ENCODE assay signal across 1 cellular context in the genomic region with DNA sequence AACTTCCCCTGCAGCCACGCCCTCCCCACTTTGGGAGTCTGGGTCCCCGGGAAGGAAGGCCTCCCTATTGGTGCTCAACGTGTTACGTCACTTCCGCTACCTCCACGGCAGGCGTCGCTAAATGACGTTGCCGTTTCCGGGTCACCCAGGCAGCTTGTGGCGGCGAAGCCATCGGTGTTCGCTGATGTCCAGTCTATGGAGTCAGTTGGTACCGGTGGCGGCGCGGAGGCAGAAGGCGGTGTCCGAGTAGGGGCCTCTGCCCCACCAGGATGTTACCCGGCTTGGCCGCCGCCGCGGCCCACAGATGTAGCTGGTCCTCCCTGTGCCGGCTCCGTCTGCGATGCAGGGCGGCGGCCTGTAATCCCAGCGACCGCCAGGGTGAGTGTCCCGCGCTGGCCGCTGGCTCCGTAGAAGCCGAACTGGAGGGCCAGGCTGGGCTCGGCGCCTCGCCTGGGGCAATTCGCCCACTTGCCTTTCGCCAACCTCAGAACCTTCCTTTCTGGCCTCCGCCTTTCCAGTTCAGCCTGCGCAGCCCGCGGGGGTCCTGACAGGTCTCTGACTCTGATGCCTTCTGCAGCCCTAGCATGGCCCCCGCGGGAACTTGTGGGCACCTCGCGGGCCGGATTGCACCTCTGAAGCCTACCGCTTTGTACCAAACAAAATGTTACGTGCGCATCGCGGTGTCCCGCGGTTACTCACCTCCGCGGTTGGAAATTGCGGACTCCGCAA.
A peak's percentile ranks its signal among the peaks of the same experiment; 100 is the strongest.
TF ChIP-seq lines count a peak whose summit lies in the region.

A gene (plus strand): TSS at position 148 of the 729 bp plus-strand sequence. CDS start 122 bp downstream, at position 270.

TF ChIP-seq in H1, 55 proteins besides CTCF, POLR2A, EP300 and RAD21:
- TF ChIP-seq NANOG (IDR thresholded peaks at IDR 0.05; ENCODE audit: insufficient read depth, low read depth, low read length, poor library complexity, severe bottlenecking) (no peak), RNF2 (IDR thresholded peaks at IDR 0.05; ENCODE audit: borderline replicate concordance, low read depth, low read length, missing control alignments, poor library complexity, severe bottlenecking) (no peak), EGR1 (IDR thresholded peaks at IDR 0.05; ENCODE audit: borderline replicate concordance, low read depth, low read length) (no peak), TAF1 (IDR thresholded peaks at IDR 0.05; ENCODE audit: low read depth, low read length) (peak; percentile 84), KDM5A (IDR thresholded peaks at IDR 0.05; ENCODE audit: low read length) (peak; percentile 26; the same call in 1 of the 2 replicates), CHD1 (IDR thresholded peaks at IDR 0.05; ENCODE audit: low read depth, low read length) (no peak), TAF7 (optimal IDR thresholded peaks at IDR 0.05; ENCODE audit: borderline replicate concordance, low read depth, low read length) (peak; percentile 66), RXRA (IDR thresholded peaks at IDR 0.05; ENCODE audit: insufficient read depth, low read depth, low read length) (no peak), SIN3A (conservative IDR thresholded peaks at IDR 0.05 in 1 of 2, IDR thresholded peaks at IDR 0.05 in 1 of 2; ENCODE audit: low read depth in 1 of 2, low read length in 2 of 2) (peak in 1 of 2 experiments; percentile 69; a peak in 2 of 4 replicates), SP1 (IDR thresholded peaks at IDR 0.05; ENCODE audit: low read depth, low read length) (no peak), CEBPB (IDR thresholded peaks at IDR 0.05; ENCODE audit: low read depth, low read length) (no peak), HDAC6 (IDR thresholded peaks at IDR 0.05; ENCODE audit: low read depth, low read length) (no peak), SIX5 (IDR thresholded peaks at IDR 0.05; ENCODE audit: low read depth, low read length) (no peak), PHF8 (conservative IDR thresholded peaks at IDR 0.05; ENCODE audit: low read depth, low read length) (peak; percentile 94), KDM4A (IDR thresholded peaks at IDR 0.05; ENCODE audit: low read depth, low read length, severe bottlenecking) (peak; percentile 93), JUND (IDR thresholded peaks at IDR 0.05; ENCODE audit: low read length) (peak; percentile 5; the same call in 1 of the 2 replicates), BRCA1 (IDR thresholded peaks at IDR 0.05; ENCODE audit: low read depth, low read length) (no peak), CHD2 (IDR thresholded peaks at IDR 0.05; ENCODE audit: low read length) (no peak), TEAD4 (IDR thresholded peaks at IDR 0.05; ENCODE audit: low read depth, low read length) (no peak), HDAC2 (IDR thresholded peaks at IDR 0.05; ENCODE audit: borderline replicate concordance in 1 of 2, low read depth in 2 of 2, low read length in 2 of 2) (no peak), FOSL1 (IDR thresholded peaks at IDR 0.05; ENCODE audit: insufficient read depth, low read depth, low read length) (no peak), MAFK (IDR thresholded peaks at IDR 0.05; ENCODE audit: low read depth, low read length) (no peak), GTF2F1 (IDR thresholded peaks at IDR 0.05; ENCODE audit: borderline replicate concordance, low read depth, low read length) (peak; percentile 70; the same call in 1 of the 2 replicates), SRF (IDR thresholded peaks at IDR 0.05; ENCODE audit: low read depth, low read length) (no peak), CBX8 (IDR thresholded peaks at IDR 0.05; ENCODE audit: borderline replicate concordance, low read depth, low read length) (no peak), GABPA (IDR thresholded peaks at IDR 0.05; ENCODE audit: borderline replicate concordance, insufficient read depth, low read length) (peak; percentile 77; the same call in 1 of the 2 replicates), BACH1 (IDR thresholded peaks at IDR 0.05; ENCODE audit: low read length) (no peak), POU5F1 (IDR thresholded peaks at IDR 0.05; ENCODE audit: low read depth, low read length) (no peak), SAP30 (IDR thresholded peaks at IDR 0.05; ENCODE audit: insufficient read depth, insufficient replicate concordance, low read length) (no peak), RFX5 (IDR thresholded peaks at IDR 0.05; ENCODE audit: borderline replicate concordance, low read depth, low read length) (no peak), EZH2 (IDR thresholded peaks at IDR 0.05; ENCODE audit: low read depth, low read length, severe bottlenecking) (no peak), SIRT6 (IDR thresholded peaks at IDR 0.05; ENCODE audit: low read length) (no peak), CTBP2 (IDR thresholded peaks at IDR 0.05; ENCODE audit: borderline replicate concordance, insufficient read depth, insufficient read length, low read length) (no peak), ZNF274 (IDR thresholded peaks at IDR 0.05; ENCODE audit: borderline replicate concordance, extremely low read depth, low read length) (no peak), NRF1 (IDR thresholded peaks at IDR 0.05; ENCODE audit: low read depth, low read length) (no peak), CBX5 (IDR thresholded peaks at IDR 0.05; ENCODE audit: low read depth, low read length) (no peak), RBBP5 (IDR thresholded peaks at IDR 0.05; ENCODE audit: borderline replicate concordance, low read depth, low read length) (peak; percentile 96), SUZ12 (IDR thresholded peaks at IDR 0.05; ENCODE audit: low read length) (no peak), SP2 (IDR thresholded peaks at IDR 0.05; ENCODE audit: low read length) (no peak), TBP (IDR thresholded peaks at IDR 0.05; ENCODE audit: low read depth, low read length) (peak; percentile 87), CREB1 (IDR thresholded peaks at IDR 0.05) (peak; percentile 97), POLR2AphosphoS5 (IDR thresholded peaks at IDR 0.05; ENCODE audit: low read depth, low read length) (peak; percentile 97), BCL11A (IDR thresholded peaks at IDR 0.05; ENCODE audit: low read depth in 2 of 2, low read length in 2 of 2) (no peak), SP4 (IDR thresholded peaks at IDR 0.05; ENCODE audit: low read length) (no peak), YY1 (IDR thresholded peaks at IDR 0.05; ENCODE audit: low read depth, low read length) (0 out of 2 replicates have a peak, but pooled peaks have one; percentile 8), JUN (IDR thresholded peaks at IDR 0.05; ENCODE audit: low read depth, low read length) (no peak), TCF12 (IDR thresholded peaks at IDR 0.05; ENCODE audit: low read depth, low read length) (no peak), KDM1A (IDR thresholded peaks at IDR 0.05; ENCODE audit: borderline replicate concordance, low read length) (no peak), ASH2L (IDR thresholded peaks at IDR 0.05; ENCODE audit: low read length) (peak; percentile 67)
- TF ChIP-seq, protein P1, sequence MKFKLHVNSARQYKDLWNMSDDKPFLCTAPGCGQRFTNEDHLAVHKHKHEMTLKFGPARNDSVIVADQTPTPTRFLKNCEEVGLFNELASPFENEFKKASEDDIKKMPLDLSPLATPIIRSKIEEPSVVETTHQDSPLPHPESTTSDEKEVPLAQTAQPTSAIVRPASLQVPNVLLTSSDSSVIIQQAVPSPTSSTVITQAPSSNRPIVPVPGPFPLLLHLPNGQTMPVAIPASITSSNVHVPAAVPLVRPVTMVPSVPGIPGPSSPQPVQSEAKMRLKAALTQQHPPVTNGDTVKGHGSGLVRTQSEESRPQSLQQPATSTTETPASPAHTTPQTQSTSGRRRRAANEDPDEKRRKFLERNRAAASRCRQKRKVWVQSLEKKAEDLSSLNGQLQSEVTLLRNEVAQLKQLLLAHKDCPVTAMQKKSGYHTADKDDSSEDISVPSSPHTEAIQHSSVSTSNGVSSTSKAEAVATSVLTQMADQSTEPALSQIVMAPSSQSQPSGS (IDR thresholded peaks at IDR 0.05; ENCODE audit: low read length) = no peak
- TF ChIP-seq, protein P2, sequence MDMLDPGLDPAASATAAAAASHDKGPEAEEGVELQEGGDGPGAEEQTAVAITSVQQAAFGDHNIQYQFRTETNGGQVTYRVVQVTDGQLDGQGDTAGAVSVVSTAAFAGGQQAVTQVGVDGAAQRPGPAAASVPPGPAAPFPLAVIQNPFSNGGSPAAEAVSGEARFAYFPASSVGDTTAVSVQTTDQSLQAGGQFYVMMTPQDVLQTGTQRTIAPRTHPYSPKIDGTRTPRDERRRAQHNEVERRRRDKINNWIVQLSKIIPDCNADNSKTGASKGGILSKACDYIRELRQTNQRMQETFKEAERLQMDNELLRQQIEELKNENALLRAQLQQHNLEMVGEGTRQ (IDR thresholded peaks at IDR 0.05; ENCODE audit: low read length) = no peak
- TF ChIP-seq, protein P3, sequence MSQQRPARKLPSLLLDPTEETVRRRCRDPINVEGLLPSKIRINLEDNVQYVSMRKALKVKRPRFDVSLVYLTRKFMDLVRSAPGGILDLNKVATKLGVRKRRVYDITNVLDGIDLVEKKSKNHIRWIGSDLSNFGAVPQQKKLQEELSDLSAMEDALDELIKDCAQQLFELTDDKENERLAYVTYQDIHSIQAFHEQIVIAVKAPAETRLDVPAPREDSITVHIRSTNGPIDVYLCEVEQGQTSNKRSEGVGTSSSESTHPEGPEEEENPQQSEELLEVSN (IDR thresholded peaks at IDR 0.05) = no peak
- TF ChIP-seq, protein P4, sequence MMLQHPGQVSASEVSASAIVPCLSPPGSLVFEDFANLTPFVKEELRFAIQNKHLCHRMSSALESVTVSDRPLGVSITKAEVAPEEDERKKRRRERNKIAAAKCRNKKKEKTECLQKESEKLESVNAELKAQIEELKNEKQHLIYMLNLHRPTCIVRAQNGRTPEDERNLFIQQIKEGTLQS (IDR thresholded peaks at IDR 0.05; ENCODE audit: insufficient read depth, low read depth, low read length) = no peak
- TF ChIP-seq, protein P5, sequence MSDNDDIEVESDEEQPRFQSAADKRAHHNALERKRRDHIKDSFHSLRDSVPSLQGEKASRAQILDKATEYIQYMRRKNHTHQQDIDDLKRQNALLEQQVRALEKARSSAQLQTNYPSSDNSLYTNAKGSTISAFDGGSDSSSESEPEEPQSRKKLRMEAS (IDR thresholded peaks at IDR 0.05) = no peak; the same call in 1 of the 2 replicates
- TF ChIP-seq, protein P6, sequence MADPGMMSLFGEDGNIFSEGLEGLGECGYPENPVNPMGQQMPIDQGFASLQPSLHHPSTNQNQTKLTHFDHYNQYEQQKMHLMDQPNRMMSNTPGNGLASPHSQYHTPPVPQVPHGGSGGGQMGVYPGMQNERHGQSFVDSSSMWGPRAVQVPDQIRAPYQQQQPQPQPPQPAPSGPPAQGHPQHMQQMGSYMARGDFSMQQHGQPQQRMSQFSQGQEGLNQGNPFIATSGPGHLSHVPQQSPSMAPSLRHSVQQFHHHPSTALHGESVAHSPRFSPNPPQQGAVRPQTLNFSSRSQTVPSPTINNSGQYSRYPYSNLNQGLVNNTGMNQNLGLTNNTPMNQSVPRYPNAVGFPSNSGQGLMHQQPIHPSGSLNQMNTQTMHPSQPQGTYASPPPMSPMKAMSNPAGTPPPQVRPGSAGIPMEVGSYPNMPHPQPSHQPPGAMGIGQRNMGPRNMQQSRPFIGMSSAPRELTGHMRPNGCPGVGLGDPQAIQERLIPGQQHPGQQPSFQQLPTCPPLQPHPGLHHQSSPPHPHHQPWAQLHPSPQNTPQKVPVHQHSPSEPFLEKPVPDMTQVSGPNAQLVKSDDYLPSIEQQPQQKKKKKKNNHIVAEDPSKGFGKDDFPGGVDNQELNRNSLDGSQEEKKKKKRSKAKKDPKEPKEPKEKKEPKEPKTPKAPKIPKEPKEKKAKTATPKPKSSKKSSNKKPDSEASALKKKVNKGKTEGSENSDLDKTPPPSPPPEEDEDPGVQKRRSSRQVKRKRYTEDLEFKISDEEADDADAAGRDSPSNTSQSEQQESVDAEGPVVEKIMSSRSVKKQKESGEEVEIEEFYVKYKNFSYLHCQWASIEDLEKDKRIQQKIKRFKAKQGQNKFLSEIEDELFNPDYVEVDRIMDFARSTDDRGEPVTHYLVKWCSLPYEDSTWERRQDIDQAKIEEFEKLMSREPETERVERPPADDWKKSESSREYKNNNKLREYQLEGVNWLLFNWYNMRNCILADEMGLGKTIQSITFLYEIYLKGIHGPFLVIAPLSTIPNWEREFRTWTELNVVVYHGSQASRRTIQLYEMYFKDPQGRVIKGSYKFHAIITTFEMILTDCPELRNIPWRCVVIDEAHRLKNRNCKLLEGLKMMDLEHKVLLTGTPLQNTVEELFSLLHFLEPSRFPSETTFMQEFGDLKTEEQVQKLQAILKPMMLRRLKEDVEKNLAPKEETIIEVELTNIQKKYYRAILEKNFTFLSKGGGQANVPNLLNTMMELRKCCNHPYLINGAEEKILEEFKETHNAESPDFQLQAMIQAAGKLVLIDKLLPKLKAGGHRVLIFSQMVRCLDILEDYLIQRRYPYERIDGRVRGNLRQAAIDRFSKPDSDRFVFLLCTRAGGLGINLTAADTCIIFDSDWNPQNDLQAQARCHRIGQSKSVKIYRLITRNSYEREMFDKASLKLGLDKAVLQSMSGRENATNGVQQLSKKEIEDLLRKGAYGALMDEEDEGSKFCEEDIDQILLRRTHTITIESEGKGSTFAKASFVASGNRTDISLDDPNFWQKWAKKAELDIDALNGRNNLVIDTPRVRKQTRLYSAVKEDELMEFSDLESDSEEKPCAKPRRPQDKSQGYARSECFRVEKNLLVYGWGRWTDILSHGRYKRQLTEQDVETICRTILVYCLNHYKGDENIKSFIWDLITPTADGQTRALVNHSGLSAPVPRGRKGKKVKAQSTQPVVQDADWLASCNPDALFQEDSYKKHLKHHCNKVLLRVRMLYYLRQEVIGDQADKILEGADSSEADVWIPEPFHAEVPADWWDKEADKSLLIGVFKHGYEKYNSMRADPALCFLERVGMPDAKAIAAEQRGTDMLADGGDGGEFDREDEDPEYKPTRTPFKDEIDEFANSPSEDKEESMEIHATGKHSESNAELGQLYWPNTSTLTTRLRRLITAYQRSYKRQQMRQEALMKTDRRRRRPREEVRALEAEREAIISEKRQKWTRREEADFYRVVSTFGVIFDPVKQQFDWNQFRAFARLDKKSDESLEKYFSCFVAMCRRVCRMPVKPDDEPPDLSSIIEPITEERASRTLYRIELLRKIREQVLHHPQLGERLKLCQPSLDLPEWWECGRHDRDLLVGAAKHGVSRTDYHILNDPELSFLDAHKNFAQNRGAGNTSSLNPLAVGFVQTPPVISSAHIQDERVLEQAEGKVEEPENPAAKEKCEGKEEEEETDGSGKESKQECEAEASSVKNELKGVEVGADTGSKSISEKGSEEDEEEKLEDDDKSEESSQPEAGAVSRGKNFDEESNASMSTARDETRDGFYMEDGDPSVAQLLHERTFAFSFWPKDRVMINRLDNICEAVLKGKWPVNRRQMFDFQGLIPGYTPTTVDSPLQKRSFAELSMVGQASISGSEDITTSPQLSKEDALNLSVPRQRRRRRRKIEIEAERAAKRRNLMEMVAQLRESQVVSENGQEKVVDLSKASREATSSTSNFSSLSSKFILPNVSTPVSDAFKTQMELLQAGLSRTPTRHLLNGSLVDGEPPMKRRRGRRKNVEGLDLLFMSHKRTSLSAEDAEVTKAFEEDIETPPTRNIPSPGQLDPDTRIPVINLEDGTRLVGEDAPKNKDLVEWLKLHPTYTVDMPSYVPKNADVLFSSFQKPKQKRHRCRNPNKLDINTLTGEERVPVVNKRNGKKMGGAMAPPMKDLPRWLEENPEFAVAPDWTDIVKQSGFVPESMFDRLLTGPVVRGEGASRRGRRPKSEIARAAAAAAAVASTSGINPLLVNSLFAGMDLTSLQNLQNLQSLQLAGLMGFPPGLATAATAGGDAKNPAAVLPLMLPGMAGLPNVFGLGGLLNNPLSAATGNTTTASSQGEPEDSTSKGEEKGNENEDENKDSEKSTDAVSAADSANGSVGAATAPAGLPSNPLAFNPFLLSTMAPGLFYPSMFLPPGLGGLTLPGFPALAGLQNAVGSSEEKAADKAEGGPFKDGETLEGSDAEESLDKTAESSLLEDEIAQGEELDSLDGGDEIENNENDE (IDR thresholded peaks at IDR 0.05; ENCODE audit: insufficient replicate concordance, low read length) = no peak
